9 cellular contexts compared by ENCODE assay signal in genomic region chr10:72812798-72813430, GRCh38.
DNase-seq lines count a peak whose midpoint lies in the region; TF ChIP-seq lines count a peak whose summit lies in the region.
"Had no signal": no experiment of that assay in that cellular context is flagged by ENCODE, and none has a peak within 500 bp of the region (broad histone marks: within the 10 kb centered on the region; RNA-seq: fewer than 3 reads in every experiment).

No MANE protein-coding gene starts in this region.

- no peak overlapping the region for H2AK5ac ChIP-seq in mesenchymal stem cell (ENCODE audit: low read length, severe bottlenecking)

- H3K18ac ChIP-seq in mesenchymal stem cell (ENCODE audit: low read depth in 1 of 2, low read length in 2 of 2): no peak overlapping the region

- no peak overlapping the region for H2AFZ ChIP-seq in mesenchymal stem cell (ENCODE audit: low read depth, low read length)

- H2BK5ac ChIP-seq in mesenchymal stem cell (ENCODE audit: low read depth, low read length, poor library complexity, severe bottlenecking): no peak overlapping the region

- H2BK15ac ChIP-seq in mesenchymal stem cell (ENCODE audit: low read depth, poor library complexity, severe bottlenecking): no peak overlapping the region

- CTCF ChIA-PET in BJ (lab: Yijun Ruan, JAX): interaction anchor here (0.5 to 1.7 kb wide), 3 partner anchors 11 to 155 kb away, joined by 3 to 4 read pairs (median 4); no protein-coding TSS in a partner anchor

- no peak overlapping the region for H3K23ac ChIP-seq in mesenchymal stem cell (ENCODE audit: low read length in 2 of 2)

- in situ Hi-C loops in HAP-1 (cut with MboI; ENCODE audit: low sequenced_read_pairs): no loop called here

- H2BK120ac ChIP-seq in mesenchymal stem cell (ENCODE audit: low read depth, low read length): no peak overlapping the region

- no peaks in the 10 kb centered on the region for H3K27me3 Mint-ChIP-seq in chondrocyte (ENCODE audit: low read depth)
- H3K27me3 Mint-ChIP-seq: naive B cell had no signal

- 0% methylated on average over 1 of the region's 4 CpGs for WGBS in mesenchymal stem cell
- WGBS in testis, 2 donors: 71 to 72% methylated on average over 4 of the region's 4 CpGs

- H3K9me3 ChIP-seq in MG63 (no peaks in the 10 kb centered on the region; the same call in 1 of the 2 replicates), mesenchymal stem cell (ENCODE audit: control insufficient read depth, low read length) (no peaks in the 10 kb centered on the region), testis (no peaks in the 10 kb centered on the region), HAP-1 (no peaks in the 10 kb centered on the region)

- no peak overlapping the region for H3K4me2 ChIP-seq in mesenchymal stem cell (ENCODE audit: low read length, poor library complexity, severe bottlenecking)

- no peak for TF ChIP-seq CTCF in BJ (IDR thresholded peaks at IDR 0.05; ENCODE audit: insufficient read depth, low read depth, low read length)
- no peak for TF ChIP-seq CTCF in chondrocyte (IDR thresholded peaks at IDR 0.05)
- no peak for TF ChIP-seq CTCF in testis (IDR thresholded peaks at IDR 0.05)

- peaks cover 3% of the 10 kb centered on the region for H3K36me3 Mint-ChIP-seq in chondrocyte (ENCODE audit: low read depth)

- DNase-seq in BJ (ENCODE audit: low read depth) (peak; percentile 56), MG63 (peak; percentile 44), chondrocyte (ENCODE audit: low spot score) (no peak), mesenchymal stem cell (peak; percentile 60), nucleus accumbens (lab: John Stamatoyannopoulos, UW) (no peak), testis (no peak), NCI-H1930 (lab: John Stamatoyannopoulos, UW) (no peak), HAP-1 (ENCODE audit: low spot score in 2 of 2) (no peak)
- DNase-seq: naive B cell had no signal

- H3K27me3 ChIP-seq in BJ (ENCODE audit: control insufficient read depth, insufficient read depth, low read length) (no peaks in the 10 kb centered on the region), MG63 (no peaks in the 10 kb centered on the region), mesenchymal stem cell (ENCODE audit: control insufficient read depth in 1 of 2, insufficient read depth in 1 of 2, low read length in 2 of 2) (no peaks in the 10 kb centered on the region), testis (no peaks in the 10 kb centered on the region), HAP-1 (ENCODE audit: low read depth) (no peaks in the 10 kb centered on the region)

- no peak overlapping the region for H3K14ac ChIP-seq in mesenchymal stem cell (ENCODE audit: low read length in 2 of 2)

- no peak overlapping the region for H2BK12ac ChIP-seq in mesenchymal stem cell (ENCODE audit: low read length in 2 of 2)

- POLR2A ChIA-PET in BJ (lab: Charles Lee): interaction anchor here (1.0 kb wide), 1 partner anchor 121 kb away, joined by 3 read pairs; the partner anchor contains the start of gene MCU

- H4K91ac ChIP-seq in mesenchymal stem cell (ENCODE audit: low read length): no peak overlapping the region

- no peak overlapping the region for H3K9ac ChIP-seq in mesenchymal stem cell (ENCODE audit: low read length)

- H3K79me1 ChIP-seq in mesenchymal stem cell (replicated peaks; ENCODE audit: low read length, poor library complexity, severe bottlenecking): peaks cover 8% of the 10 kb centered on the region

- H3K4ac ChIP-seq in mesenchymal stem cell (ENCODE audit: low read depth in 1 of 2, low read length in 2 of 2): no peak overlapping the region

- H3K27ac ChIP-seq in mesenchymal stem cell (ENCODE audit: low read length, poor library complexity, severe bottlenecking): peak overlapping the region; percentile 64
- H3K27ac ChIP-seq in testis: no peak overlapping the region

- peak overlapping the region; percentile 84 for H3K27ac Mint-ChIP-seq in chondrocyte (ENCODE audit: unreplicated experiment)

- TF ChIP-seq POLR2A in testis (IDR thresholded peaks at IDR 0.05): no peak

- no peaks in the 10 kb centered on the region for H3K9me3 Mint-ChIP-seq in chondrocyte (ENCODE audit: low read depth)

- peaks cover 44% of the 10 kb centered on the region for H3K4me1 Mint-ChIP-seq in chondrocyte (ENCODE audit: low read depth)

- H3K4me1 ChIP-seq in mesenchymal stem cell (ENCODE audit: control insufficient read depth, insufficient read depth, low read depth, low read length): peaks cover 1% of the 10 kb centered on the region
- H3K4me1 ChIP-seq in testis: no peaks in the 10 kb centered on the region
- H3K4me1 ChIP-seq in HAP-1: peaks cover 3% of the 10 kb centered on the region

- H4K8ac ChIP-seq in mesenchymal stem cell (ENCODE audit: low read length): no peak overlapping the region

- H3K36me3 ChIP-seq in BJ (ENCODE audit: control insufficient read depth, insufficient read depth, low read length): no peaks in the 10 kb centered on the region
- no peaks in the 10 kb centered on the region for H3K36me3 ChIP-seq in MG63
- H3K36me3 ChIP-seq in mesenchymal stem cell (ENCODE audit: control insufficient read depth in 1 of 2, insufficient read depth in 2 of 2, low read depth in 1 of 2, low read length in 2 of 2): peaks cover 0 to 7% of the 10 kb centered on the region in 2 experiments
- H3K36me3 ChIP-seq in testis (ENCODE audit: low read depth, missing control alignments): no peaks in the 10 kb centered on the region
- H3K36me3 ChIP-seq in HAP-1 (replicated peaks): no peaks in the 10 kb centered on the region

- no peak overlapping the region for H3K4me3 Mint-ChIP-seq in chondrocyte (ENCODE audit: unreplicated experiment)
- H3K4me3 Mint-ChIP-seq: naive B cell had no signal

- H3K4me3 ChIP-seq in BJ (ENCODE audit: low read depth, low read length) (no peak overlapping the region), MG63 (no peak overlapping the region), mesenchymal stem cell (ENCODE audit: insufficient read depth in 1 of 2, low read depth in 1 of 2, low read length in 2 of 2) (peak overlapping the region in 1 of 2 experiments; percentile 5), testis (no peak overlapping the region), HAP-1 (no peak overlapping the region)

- intact Hi-C loops in testis (cut with DNase I; ENCODE audit: low total_unique reads): no loop called here

Comparison
In these comparisons a context has a peak if more than half of its experiments do, and no peak if none do; other contexts are left out.
1. DNase-seq: peak in BJ (single experiment), MG63 (single experiment) and mesenchymal stem cell (single experiment); none in chondrocyte (single experiment), nucleus accumbens (0 of 56), testis (single experiment), NCI-H1930 (0 of 2) and HAP-1 (0 of 2).